ENCODE assay signal across 12 cellular contexts in the genomic region with DNA sequence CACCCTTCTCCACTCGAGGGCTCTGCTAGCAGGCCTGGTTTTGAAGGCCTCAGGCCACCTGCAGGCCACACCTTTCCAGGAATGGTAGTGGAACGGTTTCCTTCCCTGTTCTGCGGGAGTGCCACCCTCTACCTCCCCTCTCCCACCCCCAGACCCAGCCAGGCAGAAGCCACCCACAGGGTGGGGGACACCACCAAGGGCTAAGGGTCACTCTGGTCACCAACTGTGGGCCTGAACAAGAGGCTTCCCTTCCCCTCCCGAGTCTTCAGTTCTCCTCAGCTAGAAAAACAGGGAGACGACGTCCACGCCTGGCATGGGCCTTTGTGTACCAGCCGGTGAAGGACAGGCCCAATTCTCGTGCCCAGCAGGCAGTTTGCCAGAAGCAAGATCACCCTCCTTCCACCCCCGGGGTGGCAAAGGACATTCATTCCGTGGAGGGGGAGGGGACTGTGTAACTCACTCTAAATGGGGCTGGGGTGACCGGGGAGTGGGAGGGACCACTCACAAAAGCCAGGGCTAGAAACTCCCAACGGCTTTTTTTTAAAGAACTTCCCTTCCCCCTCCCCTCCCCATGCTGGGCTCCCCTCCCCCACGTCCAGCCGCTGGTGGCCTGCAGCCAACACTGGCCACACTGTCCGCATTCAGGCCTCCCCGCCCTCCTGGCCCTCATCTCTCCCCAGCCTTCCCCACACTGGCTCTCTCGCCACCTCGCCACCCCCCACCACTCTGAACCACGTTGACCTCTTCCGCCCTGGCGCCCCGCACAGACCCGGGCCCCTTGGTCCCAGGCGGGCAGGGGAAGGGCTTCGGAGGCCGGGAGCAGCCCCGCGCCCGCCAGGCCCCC. TPM values are rescaled to one million over a fixed set of nuclear protein-coding genes. Genes with fewer than 3 reads are reported as not detected.
DNase-seq lines count a peak whose midpoint lies in the region; ATAC-seq, FAIRE-seq and TF ChIP-seq lines count a peak whose summit lies in the region.
"Had no signal": no experiment of that assay in that cellular context is flagged by ENCODE, and none has a peak within 500 bp of the region (broad histone marks: within the 10 kb centered on the region; RNA-seq: fewer than 3 reads in every experiment).

No MANE protein-coding gene starts in this region.

- peak overlapping the region; percentile 81 to 90 for H3K27ac ChIP-seq in A549

- POLR2A ChIA-PET in A549 (lab: Yijun Ruan, JAX), result interaction anchor here (2.1 kb wide), 1 partner anchor 20 kb away, joined by 9 read pairs; no protein-coding TSS in a partner anchor

- no peaks in the 10 kb centered on the region for H3K9me3 ChIP-seq in A549

- TF ChIP-seq EP300 in A549 (IDR thresholded peaks at IDR 0.05), result no peak

- no peaks in the 10 kb centered on the region for H3K9me3 Mint-ChIP-seq in natural killer cell

- intact Hi-C loops in natural killer cell (cut with micrococcal nuclease), result no loop called here

- CTCF ChIA-PET in A549 (lab: Yijun Ruan, JAX), result interaction anchor here (1.3 to 35.2 kb wide), 4 partner anchors 9 to 84 kb away, joined by 3 to 1281 read pairs (median 24); a partner anchor contains a TSS

- peak overlapping the region; percentile 36 for H3K4me3 ChIP-seq in A549

- H3K4me1 Mint-ChIP-seq in natural killer cell, result peaks cover 8 to 22% of the 10 kb centered on the region in 2 donors

- ATAC-seq in A549, result peak; percentile 30 to 60; a peak in 5 of 6 replicates
- peak in 1 of 3 donors; percentile 6 for ATAC-seq in natural killer cell
- no peak for ATAC-seq in HG03139 (IDR thresholded peaks at IDR 0.05; ENCODE audit: unreplicated experiment)
- no peak for ATAC-seq in esophagus mucosa

- WGBS in A549 (ENCODE audit: missing lambda C conversion rate), result 34% methylated on average over 15 of the region's 30 CpGs

- no peaks in the 10 kb centered on the region for H3K36me3 Mint-ChIP-seq in natural killer cell

- FAIRE-seq in A549 (lab: Jason Lieb, UNC), result no peak

- TF ChIP-seq RAD21 in A549 (conservative IDR thresholded peaks at IDR 0.05 in 1 of 2, IDR thresholded peaks at IDR 0.05 in 1 of 2), result no peak

- peak in 1 of 2 experiments; percentile 71 for DNase-seq in A549 (ENCODE audit: low read depth in 1 of 2, low spot score in 1 of 2)
- peak; percentile 64 for DNase-seq in SHP77 treated with DMSO at 0.1 percent for 48 hours (lab: John Stamatoyannopoulos, UW)
- DNase-seq in globus pallidus (ENCODE audit: low spot score), result peak; percentile 87
- no peak for DNase-seq in natural killer cell
- DNase-seq in DMS 273 (lab: John Stamatoyannopoulos, UW; ENCODE audit: unreplicated experiment), result no peak
- DNase-seq in NCI-H2171 treated with DMSO at 0.1 percent for 48 hours (lab: John Stamatoyannopoulos, UW), result no peak
- DNase-seq: activated T-cell treated with anti-CD3 and anti-CD28 coated beads, Interleukin-2, amount 50 U/mL, for 48 hours; CD4-positive, CD25-positive, alpha-beta regulatory T cell; kidney glomerular epithelial cell; stimulated activated naive CD4-positive, alpha-beta T cell had no signal

- peaks cover 3 to 5% of the 10 kb centered on the region in 2 donors for H3K27me3 Mint-ChIP-seq in natural killer cell (ENCODE audit: low read depth in 2 of 2)
- H3K27me3 Mint-ChIP-seq: CD4-positive, CD25-positive, alpha-beta regulatory T cell had no signal

- no peak overlapping the region for H3K27ac Mint-ChIP-seq in natural killer cell
- H3K27ac Mint-ChIP-seq: CD4-positive, CD25-positive, alpha-beta regulatory T cell had no signal

- peak overlapping the region; percentile 94 for H3K4me2 ChIP-seq in A549

- peaks cover 77% of the 10 kb centered on the region for H3K4me1 ChIP-seq in A549

- H3K4me3 Mint-ChIP-seq in natural killer cell, result peak overlapping the region; percentile 6

- no peak for TF ChIP-seq POLR2A in A549 (IDR thresholded peaks at IDR 0.05; ENCODE audit: low read length)

- TF ChIP-seq CTCF in A549 (IDR thresholded peaks at IDR 0.05), result no peak
- no peak for TF ChIP-seq CTCF in natural killer cell (IDR thresholded peaks at IDR 0.05)

TF ChIP-seq in A549, 52 proteins besides CTCF, POLR2A, EP300 and RAD21:
- TF ChIP-seq HOXA7 (CRISPR knock-in tag; IDR thresholded peaks at IDR 0.05) (no peak), KDM5A (IDR thresholded peaks at IDR 0.05) (no peak), JUN (IDR thresholded peaks at IDR 0.05) (peak in 1 of 2 experiments; percentile 4; a peak in 1 of 5 replicates), FOSL2 (IDR thresholded peaks at IDR 0.05) (no peak), FOSL2 (CRISPR knock-in tag; IDR thresholded peaks at IDR 0.05) (no peak), RCOR1 (IDR thresholded peaks at IDR 0.05; ENCODE audit: low read depth, low read length) (no peak), CBX8 (IDR thresholded peaks at IDR 0.05) (no peak), NPAS2 (CRISPR knock-in tag; IDR thresholded peaks at IDR 0.05; ENCODE audit: borderline replicate concordance) (no peak), BHLHE40 (IDR thresholded peaks at IDR 0.05; ENCODE audit: low read depth, low read length) (peak; percentile 60; the same call in 1 of the 2 replicates), ESRRA (IDR thresholded peaks at IDR 0.05; ENCODE audit: borderline replicate concordance, low read length) (no peak), POLR2AphosphoS2 (conservative IDR thresholded peaks at IDR 0.05; ENCODE audit: low read length) (no peak), FOXS1 (CRISPR knock-in tag; IDR thresholded peaks at IDR 0.05) (no peak), CHD2 (IDR thresholded peaks at IDR 0.05; ENCODE audit: low read length, partially characterized antibody) (peak; percentile 30), HOXB5 (CRISPR knock-in tag; IDR thresholded peaks at IDR 0.05) (no peak), MYC (IDR thresholded peaks at IDR 0.05; ENCODE audit: borderline replicate concordance, low read length) (no peak)
- TF ChIP-seq, protein P1, sequence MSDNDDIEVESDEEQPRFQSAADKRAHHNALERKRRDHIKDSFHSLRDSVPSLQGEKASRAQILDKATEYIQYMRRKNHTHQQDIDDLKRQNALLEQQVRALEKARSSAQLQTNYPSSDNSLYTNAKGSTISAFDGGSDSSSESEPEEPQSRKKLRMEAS (IDR thresholded peaks at IDR 0.05), result peak; percentile 46
- TF ChIP-seq, protein P2, sequence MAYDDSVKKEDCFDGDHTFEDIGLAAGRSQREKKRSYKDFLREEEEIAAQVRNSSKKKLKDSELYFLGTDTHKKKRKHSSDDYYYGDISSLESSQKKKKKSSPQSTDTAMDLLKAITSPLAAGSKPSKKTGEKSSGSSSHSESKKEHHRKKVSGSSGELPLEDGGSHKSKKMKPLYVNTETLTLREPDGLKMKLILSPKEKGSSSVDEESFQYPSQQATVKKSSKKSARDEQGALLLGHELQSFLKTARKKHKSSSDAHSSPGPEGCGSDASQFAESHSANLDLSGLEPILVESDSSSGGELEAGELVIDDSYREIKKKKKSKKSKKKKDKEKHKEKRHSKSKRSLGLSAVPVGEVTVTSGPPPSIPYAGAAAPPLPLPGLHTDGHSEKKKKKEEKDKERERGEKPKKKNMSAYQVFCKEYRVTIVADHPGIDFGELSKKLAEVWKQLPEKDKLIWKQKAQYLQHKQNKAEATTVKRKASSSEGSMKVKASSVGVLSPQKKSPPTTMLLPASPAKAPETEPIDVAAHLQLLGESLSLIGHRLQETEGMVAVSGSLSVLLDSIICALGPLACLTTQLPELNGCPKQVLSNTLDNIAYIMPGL (CRISPR knock-in tag; IDR thresholded peaks at IDR 0.05; ENCODE audit: borderline replicate concordance), result no peak
- TF ChIP-seq, protein P3, sequence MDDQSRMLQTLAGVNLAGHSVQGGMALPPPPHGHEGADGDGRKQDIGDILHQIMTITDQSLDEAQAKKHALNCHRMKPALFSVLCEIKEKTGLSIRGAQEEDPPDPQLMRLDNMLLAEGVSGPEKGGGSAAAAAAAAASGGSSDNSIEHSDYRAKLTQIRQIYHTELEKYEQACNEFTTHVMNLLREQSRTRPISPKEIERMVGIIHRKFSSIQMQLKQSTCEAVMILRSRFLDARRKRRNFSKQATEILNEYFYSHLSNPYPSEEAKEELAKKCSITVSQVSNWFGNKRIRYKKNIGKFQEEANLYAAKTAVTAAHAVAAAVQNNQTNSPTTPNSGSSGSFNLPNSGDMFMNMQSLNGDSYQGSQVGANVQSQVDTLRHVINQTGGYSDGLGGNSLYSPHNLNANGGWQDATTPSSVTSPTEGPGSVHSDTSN (IDR thresholded peaks at IDR 0.05), result peak; percentile 31; the same call in 1 of the 2 replicates

RNA-seq across cellular contexts. Expression of a gene that starts 7.7 kb away (rescaled TPM):
- polyA plus RNA-seq in A549 (2011; rRNA removed), result 21.9 and 34.1 TPM in 2 replicates
- 31.9 and 46.3 TPM in 2 replicates for polyA plus RNA-seq in A549 (2012; cell fraction: cytosol; rRNA removed)
- polyA plus RNA-seq in A549 (2012; cell fraction: nucleus; rRNA removed), result 48.9 and 61.8 TPM in 2 replicates
- 25.9 to 31.9 TPM (median 31.0 TPM) in 3 replicates for polyA plus RNA-seq in A549 (2017; fragmentation: RNase III; extraction: RNeasy Plus Mini Kit Qiagen cat#74134 plus additional on column Dnase treatment)
- polyA minus RNA-seq in A549 (2011; rRNA and poly(A)+ RNA removed), result 20.6 and 27.0 TPM in 2 replicates
- 100 to 1,000 TPM; 147 to 220 (median 217) TPM for total RNA-seq in natural killer cell
- 25.2 TPM for total RNA-seq in esophagus mucosa

RNA-seq across cellular contexts. Expression of a gene that starts 34.7 kb away (rescaled TPM):
- polyA plus RNA-seq in A549 (2011; rRNA removed) (1.5 and 2.8 TPM in 2 replicates), A549 (2017; fragmentation: RNase III; extraction: RNeasy Plus Mini Kit Qiagen cat#74134 plus additional on column Dnase treatment) (11.0 to 13.1 TPM (median 11.9 TPM) in 3 replicates)
- 3.5 and 3.8 TPM in 2 replicates for polyA plus RNA-seq in A549 (2012; cell fraction: cytosol; rRNA removed)
- 4.8 and 7.2 TPM in 2 replicates for polyA plus RNA-seq in A549 (2012; cell fraction: nucleus; rRNA removed)
- 2.5 and 2.8 TPM in 2 replicates for polyA minus RNA-seq in A549 (2011; rRNA and poly(A)+ RNA removed)
- total RNA-seq in natural killer cell (1 to 10 TPM; 4.0 to 6.4 (median 5.8) TPM), esophagus mucosa (3.8 TPM)

RNA-seq across cellular contexts. Expression of a gene that starts 53.6 kb away (rescaled TPM):
- polyA plus RNA-seq in A549 (2011; rRNA removed) (7.4 and 8.2 TPM in 2 replicates), A549 (2017; fragmentation: RNase III; extraction: RNeasy Plus Mini Kit Qiagen cat#74134 plus additional on column Dnase treatment) (13.6 to 16.4 TPM (median 14.9 TPM) in 3 replicates)
- 14.4 and 18.3 TPM in 2 replicates for polyA plus RNA-seq in A549 (2012; cell fraction: cytosol; rRNA removed)
- polyA plus RNA-seq in A549 (2012; cell fraction: nucleus; rRNA removed), result 29.6 and 34.9 TPM in 2 replicates
- 11.6 and 13.7 TPM in 2 replicates for polyA minus RNA-seq in A549 (2011; rRNA and poly(A)+ RNA removed)
- total RNA-seq in natural killer cell (1 to 10 TPM in 1 of 3 donors, under 1 TPM in 1, not detected in 1; 0.18 to 1.3 TPM), esophagus mucosa (3.8 TPM)

Comparison
In these comparisons a context has a peak if more than half of its experiments do, and no peak if none do; other contexts are left out.
1. ATAC-seq: peak in A549 (2 of 2); none in HG03139 (single experiment) and esophagus mucosa (single experiment).
2. DNase-seq: peak in SHP77 treated with DMSO at 0.1 percent for 48 hours (single experiment) and globus pallidus (single experiment); none in natural killer cell (single experiment), DMS 273 (single experiment) and NCI-H2171 treated with DMSO at 0.1 percent for 48 hours (single experiment).